8 cellular contexts compared by ENCODE assay signal in genomic region chr1:176559474-176560390, GRCh38.
DNase-seq lines count a peak whose midpoint lies in the region; ATAC-seq and TF ChIP-seq lines count a peak whose summit lies in the region.

No MANE protein-coding gene starts in this region.

- ATAC-seq in GM18870 (IDR thresholded peaks at IDR 0.05; ENCODE audit: unreplicated experiment) (peak; percentile 79), HG03378 (IDR thresholded peaks at IDR 0.05; ENCODE audit: unreplicated experiment) (peak; percentile 73)

- DNase-seq in D341Med (ENCODE audit: low spot score) = peak; percentile 87
- DNase-seq in NCI-H748 (lab: John Stamatoyannopoulos, UW; ENCODE audit: unreplicated experiment) = peak; percentile 54
- peak; percentile 59 for DNase-seq in astrocyte of the spinal cord (ENCODE audit: low read depth, low spot score)
- peak; percentile 42 for DNase-seq in iPS DF 19.7 (ENCODE audit: low read depth, low spot score)
- peak; percentile 43 for DNase-seq in stimulated activated CD8-positive, alpha-beta memory T cell treated with anti-CD3 and anti-CD28 coated beads, Interleukin-4, amount 100 ng/mL, for 48 hours
- DNase-seq in GF-D8 (lab: John Stamatoyannopoulos, UW) = no peak

- H3K4me3 ChIP-seq in astrocyte of the spinal cord (ENCODE audit: low read depth, low read length) = no peak overlapping the region

- TF ChIP-seq CTCF in astrocyte of the spinal cord (IDR thresholded peaks at IDR 0.05; ENCODE audit: low read depth, low read length) = peak; percentile 74

- in situ Hi-C loops in astrocyte of the spinal cord (cut with HindIII; ENCODE audit: low sequenced_read_pairs) = no loop called here
